In the genomic region with DNA sequence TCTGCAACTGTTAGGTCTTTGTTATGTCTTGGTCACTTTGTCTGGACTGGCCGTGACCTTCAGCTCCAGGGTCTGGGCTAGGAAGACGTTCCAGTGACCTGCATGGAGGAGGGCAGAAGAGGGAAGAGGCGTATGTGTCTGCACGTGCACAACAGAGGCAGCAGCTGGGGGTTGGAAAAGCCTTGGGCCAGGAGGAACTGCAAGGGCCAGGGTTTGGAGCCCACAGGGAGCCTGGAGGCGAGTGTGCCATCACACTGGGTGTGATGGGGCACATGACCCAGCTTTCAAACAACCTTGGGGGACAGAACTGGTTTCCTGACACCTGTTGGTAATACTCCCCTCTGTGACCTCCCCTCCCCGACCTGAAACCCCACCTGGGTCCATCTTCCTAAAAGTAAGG, we compare ENCODE assay signal across 15 cellular contexts. TPM values are rescaled to one million over a fixed set of nuclear protein-coding genes. Genes with fewer than 3 reads are reported as not detected.
A peak's percentile ranks its signal among the peaks of the same experiment; 100 is the strongest.
DNase-seq lines count a peak whose midpoint lies in the region; ATAC-seq and TF ChIP-seq lines count a peak whose summit lies in the region.
"Had no signal": no experiment of that assay in that cellular context is flagged by ENCODE, and none has a peak within 500 bp of the region (broad histone marks: within the 10 kb centered on the region; RNA-seq: fewer than 3 reads in every experiment).

No MANE protein-coding gene starts in this region.

- H3K9me3 ChIP-seq in muscle layer of duodenum (ENCODE audit: control insufficient read depth in 1 of 2, low read length in 2 of 2) (no peaks in the 10 kb centered on the region), thyroid gland (no peaks in the 10 kb centered on the region)
- H3K9me3 ChIP-seq: BE2C had no signal

- POLR2A ChIA-PET in RWPE1 (lab: Yijun Ruan, JAX; ENCODE audit: low non-redundant PET), result no interaction called here

- H3K4me1 ChIP-seq in muscle layer of duodenum (ENCODE audit: control insufficient read depth in 1 of 2, insufficient read depth in 2 of 2, low read length in 2 of 2) (peaks cover 5 to 11% of the 10 kb centered on the region in 2 donors), thyroid gland (peaks cover 0 to 20% of the 10 kb centered on the region in 2 donors)
- H3K4me1 ChIP-seq: BE2C had no signal

- no peaks in the 10 kb centered on the region for H3K27me3 ChIP-seq in muscle layer of duodenum (ENCODE audit: low read depth, low read length)
- H3K27me3 ChIP-seq in thyroid gland, result no peaks in the 10 kb centered on the region
- H3K27me3 ChIP-seq: BE2C had no signal

- CTCF ChIA-PET in RWPE1 (lab: Yijun Ruan, JAX), result interaction anchor here (1.3 kb wide), 1 partner anchor 9 kb away, joined by 4 read pairs; no protein-coding TSS in a partner anchor

- TF ChIP-seq CTCF in RWPE1 (conservative IDR thresholded peaks at IDR 0.05; ENCODE audit: low read depth) (no peak), thyroid gland (IDR thresholded peaks at IDR 0.05) (no peak)

- ATAC-seq in Right ventricle myocardium superior (ENCODE audit: poor library complexity) (peak; percentile 8), GM19452 (IDR thresholded peaks at IDR 0.05; ENCODE audit: unreplicated experiment) (no peak), GM21526 (IDR thresholded peaks at IDR 0.05; ENCODE audit: low FRiP score, unreplicated experiment) (no peak), HG03457 (IDR thresholded peaks at IDR 0.05; ENCODE audit: unreplicated experiment) (no peak)

- intact Hi-C loops in Right ventricle myocardium superior (cut with DNase I), result no loop called here
- intact Hi-C loops in thyroid gland (cut with DNase I), result no loop called here

- H3K36me3 ChIP-seq in muscle layer of duodenum (ENCODE audit: control insufficient read depth in 1 of 2, insufficient read depth in 2 of 2, low read length in 2 of 2) (no peaks in the 10 kb centered on the region), thyroid gland (no peaks in the 10 kb centered on the region)
- H3K36me3 ChIP-seq: BE2C had no signal

- 74 to 77% methylated on average over 5 to 6 of the region's 6 CpGs for WGBS in thyroid gland, 2 donors

- peak overlapping the region in 1 of 2 donors; percentile 11 for H3K4me3 ChIP-seq in muscle layer of duodenum (ENCODE audit: low read depth in 1 of 2, low read length in 2 of 2)
- H3K4me3 ChIP-seq in thyroid gland (replicated peaks in 1 of 3), result no peak overlapping the region

- H3K27ac ChIP-seq in RWPE1, result 0 out of 2 replicates have a peak overlapping the region, but pooled peaks have one; percentile 6
- peak overlapping the region; percentile 95 for H3K27ac ChIP-seq in muscle layer of duodenum (ENCODE audit: low read length)
- peak overlapping the region in 2 of 3 donors; percentile 60 to 70 for H3K27ac ChIP-seq in thyroid gland

- TF ChIP-seq POLR2A in thyroid gland (IDR thresholded peaks at IDR 0.05), result no peak

- no peak for DNase-seq in RWPE1 (ENCODE audit: low spot score)
- DNase-seq in Right ventricle myocardium superior, result no peak
- DNase-seq in thyroid gland, result no peak
- DNase-seq in HCEC 1CT, result no peak
- DNase-seq: activated effector memory CD4-positive, alpha-beta T cell treated with Interleukin-2 at 50 U/mL for 16 hours; BE2C; central memory CD4-positive, alpha-beta T cell; NCI-H1417 treated with DMSO at 0.1 percent for 48 hours; NCI-H446 treated with DMSO at 0.1 percent for 48 hours had no signal

RNA-seq across cellular contexts. Expression of gene CHRDL2, which starts 34.7 kb away (rescaled TPM):
- total RNA-seq in Right ventricle myocardium superior, result 11.1 TPM
- total RNA-seq in thyroid gland, result not detected
- total RNA-seq: Daoy; T-helper 2 cell treated with Interferon-gamma antibody and Interleukin-4, amounts not matched to agents 100 ng/mL and 5 ng/mL, for 36 hours had no signal

RNA-seq across cellular contexts. Expression of gene RNF169, which starts 52.2 kb away (rescaled TPM):
- total RNA-seq in Right ventricle myocardium superior, result 10.2 TPM
- 10 to 100 TPM; 24.1 to 30.2 (median 27.5) TPM for total RNA-seq in thyroid gland

Comparison
In these comparisons a context has a peak if more than half of its experiments do, and no peak if none do; other contexts are left out.
1. H3K27ac ChIP-seq: peak in every context shown above with its lines; median percentile 95 in muscle layer of duodenum; 65 in thyroid gland; 6 in RWPE1.
2. RNA of gene CHRDL2, which starts 34.7 kb away (total RNA-seq): 11.1 TPM in Right ventricle myocardium superior (single experiment); not detected in thyroid gland; every median in the first group is over 10 times any median in the second.